Comparison of ENCODE assay signal across 22 cellular contexts in genomic region chr17:49958723-49959122, GRCh38. TPM values are rescaled to one million over a fixed set of nuclear protein-coding genes. Genes with fewer than 3 reads are reported as not detected.
"Had no signal": no experiment of that assay in that cellular context is flagged by ENCODE, and none has a peak within 500 bp of the region (broad histone marks: within the 10 kb centered on the region; RNA-seq: fewer than 3 reads in every experiment).

No MANE protein-coding gene starts in this region.

- H3K4me1 ChIP-seq: SJSA1 had no signal

- DNase-seq: KBM-7, NCI-H1092, NCI-H1105 treated with DMSO at 0.1 percent for 48 hours, NCI-H1417 treated with DMSO at 0.1 percent for 48 hours, NCI-H146, NCI-H1694 treated with DMSO at 0.1 percent for 48 hours, NCI-H1930, NCI-H2081, NCI-H2107, NCI-H2227 treated with DMSO at 0.1 percent for 48 hours, NCI-H446, NCI-H510A, NCI-H524 treated with DMSO at 0.1 percent for 48 hours, NCI-H774, Right ventricle myocardium superior, RPMI8226, SIG-M5 had no signal

- H3K27me3 ChIP-seq: MG63 had no signal

- H3K36me3 ChIP-seq: MG63, SJSA1 had no signal

- H3K4me3 Mint-ChIP-seq: IgD-negative memory B cell had no signal

- H3K36me3 Mint-ChIP-seq: IgD-negative memory B cell had no signal

- H3K9me3 Mint-ChIP-seq: IgD-negative memory B cell had no signal

- H3K27ac ChIP-seq: SJSA1, SK-N-MC had no signal

- H3K9me3 ChIP-seq: MG63 had no signal

- H3K27ac Mint-ChIP-seq: IgD-negative memory B cell had no signal

- H3K4me3 ChIP-seq: MG63, SJSA1, SK-N-MC had no signal

RNA-seq across cellular contexts. Expression of gene DLX4, which starts 10.3 kb away (rescaled TPM):
- total RNA-seq: Right ventricle myocardium superior, SJSA1 had no signal
- polyA plus RNA-seq: IgD-negative memory B cell had no signal

RNA-seq across cellular contexts. Expression of gene DLX3, which starts 36.3 kb away (rescaled TPM):
- total RNA-seq: HT-29, Right ventricle myocardium superior, SJSA1 had no signal
- polyA plus RNA-seq: IgD-negative memory B cell had no signal
